ENCODE assay signal across 13 cellular contexts in genomic region chr11:72100462-72100861, GRCh38. TPM values are rescaled to one million over a fixed set of nuclear protein-coding genes. Genes with fewer than 3 reads are reported as not detected.
DNase-seq lines count a peak whose midpoint lies in the region; ATAC-seq and TF ChIP-seq lines count a peak whose summit lies in the region.
"Had no signal": no experiment of that assay in that cellular context is flagged by ENCODE, and none has a peak within 500 bp of the region (broad histone marks: within the 10 kb centered on the region; RNA-seq: fewer than 3 reads in every experiment).

No MANE protein-coding gene starts in this region.

- H3K27me3 Mint-ChIP-seq in Caco-2 (ENCODE audit: insufficient read depth, unreplicated experiment) = no peaks in the 10 kb centered on the region
- no peaks in the 10 kb centered on the region for H3K27me3 Mint-ChIP-seq in neural crest cell (ENCODE audit: low read depth)

- H3K9me3 Mint-ChIP-seq in Caco-2 (ENCODE audit: unreplicated experiment) (no peaks in the 10 kb centered on the region), neural crest cell (peaks cover 3% of the 10 kb centered on the region)

- H3K4me1 Mint-ChIP-seq in Caco-2 (ENCODE audit: low read depth, unreplicated experiment) (peaks cover 26% of the 10 kb centered on the region), neural crest cell (peaks cover 37% of the 10 kb centered on the region)

- intact Hi-C loops in Caco-2 (cut with micrococcal nuclease; ENCODE audit: unreplicated experiment) = no loop called here

- peaks cover 11% of the 10 kb centered on the region for H3K36me3 ChIP-seq in Caco-2 (ENCODE audit: control insufficient read depth, insufficient read depth, low read length)
- H3K36me3 ChIP-seq in adipocyte (ENCODE audit: control insufficient read depth, insufficient read depth, low read length, severe bottlenecking) = peaks cover 33% of the 10 kb centered on the region
- peaks cover 4% of the 10 kb centered on the region; the same call in 1 of the 2 replicates for H3K36me3 ChIP-seq in SJCRH30

- no TSS peak for BruUV-seq in Caco-2 (replicated peaks; lab: Mats Ljungman, UMichigan)

- CTCF ChIA-PET in Caco-2 (lab: Charles Lee) = interaction anchor here (0.9 to 2.5 kb wide), 3 partner anchors 9 to 75 kb away, joined by 3 to 8 read pairs (median 3); partner anchors contain the start of gene ANAPC15

- no peaks in the 10 kb centered on the region for H3K9me3 ChIP-seq in Caco-2
- H3K9me3 ChIP-seq in adipocyte (ENCODE audit: control insufficient read depth, low read length) = no peaks in the 10 kb centered on the region
- no peaks in the 10 kb centered on the region for H3K9me3 ChIP-seq in SJCRH30 (replicated peaks)
- H3K9me3 ChIP-seq: esophagus muscularis mucosa had no signal

- DNase-seq in Caco-2 = no peak
- peak; percentile 78 to 80 for DNase-seq in NOMO-1 (lab: John Stamatoyannopoulos, UW; ENCODE audit: unreplicated experiment in 2 of 2)
- DNase-seq in adipocyte (ENCODE audit: low read depth) = no peak
- no peak for DNase-seq in neural crest cell (ENCODE audit: low read depth, low spot score)
- no peak for DNase-seq in SJCRH30
- no peak for DNase-seq in medulla oblongata (ENCODE audit: extremely low spot score)
- DNase-seq in NCI-H82 (lab: John Stamatoyannopoulos, UW) = no peak
- DNase-seq: EL, SHP77 treated with DMSO at 0.1 percent for 48 hours had no signal

- H3K4me3 Mint-ChIP-seq in Caco-2 (ENCODE audit: unreplicated experiment) (no peak overlapping the region), neural crest cell (peak overlapping the region; percentile 89)

- H3K9ac ChIP-seq in adipocyte (ENCODE audit: low read length) = no peak overlapping the region

- no peak overlapping the region for H3K27ac ChIP-seq in SJCRH30

- no peaks in the 10 kb centered on the region for H3K27me3 ChIP-seq in Caco-2 (replicated peaks; ENCODE audit: control insufficient read depth, insufficient read depth, low read length)
- H3K27me3 ChIP-seq in adipocyte (replicated peaks; ENCODE audit: control insufficient read depth, insufficient read depth, low read length) = no peaks in the 10 kb centered on the region
- no peaks in the 10 kb centered on the region for H3K27me3 ChIP-seq in SJCRH30
- H3K27me3 ChIP-seq: esophagus muscularis mucosa had no signal

- no peak overlapping the region for H3K4me3 ChIP-seq in Caco-2 (ENCODE audit: low read depth, low read length)
- peak overlapping the region; percentile 97 for H3K4me3 ChIP-seq in adipocyte (ENCODE audit: low read length)
- no peak overlapping the region for H3K4me3 ChIP-seq in SJCRH30
- H3K4me3 ChIP-seq: esophagus muscularis mucosa had no signal

- H3K4me1 ChIP-seq in Caco-2 (peaks cover 18% of the 10 kb centered on the region), adipocyte (ENCODE audit: control insufficient read depth, insufficient read depth, low read length) (peaks cover 31% of the 10 kb centered on the region), SJCRH30 (peaks cover 7% of the 10 kb centered on the region; the same call in 1 of the 2 replicates)

- POLR2A ChIA-PET in Caco-2 (lab: Charles Lee) = no interaction called here

- no peak for ATAC-seq in GM19455 (IDR thresholded peaks at IDR 0.05; ENCODE audit: unreplicated experiment)

- TF ChIP-seq CTCF in Caco-2 (IDR thresholded peaks at IDR 0.05; ENCODE audit: insufficient read depth in 1 of 2, low read depth in 1 of 2, low read length in 1 of 2, severe bottlenecking in 1 of 2, unreplicated experiment in 1 of 2) (no peak), neural crest cell (conservative IDR thresholded peaks at IDR 0.05) (no peak)

- H3K27ac Mint-ChIP-seq in Caco-2 (ENCODE audit: unreplicated experiment) = peak overlapping the region; percentile 98
- H3K27ac Mint-ChIP-seq in neural crest cell (ENCODE audit: unreplicated experiment) = no peak overlapping the region

- H3K36me3 Mint-ChIP-seq in Caco-2 (ENCODE audit: insufficient read depth, unreplicated experiment) (peaks cover 55% of the 10 kb centered on the region), neural crest cell (ENCODE audit: low read depth) (peaks cover 9% of the 10 kb centered on the region)

RNA-seq across cellular contexts. Expression of gene LAMTOR1, which starts 2.6 kb away (rescaled TPM):
- total RNA-seq in Caco-2 (2022) (158 and 170 TPM in 2 replicates), neural crest cell (79.1 and 79.6 TPM in 2 replicates)
- 53.4 and 54.3 TPM in 2 replicates for total RNA-seq in SJCRH30 (2014; rRNA removed; shearing (Covaris generic))

RNA-seq across cellular contexts. Expression of gene TOMT, which starts 5.3 kb away (rescaled TPM):
- total RNA-seq in Caco-2 (2022) = not detected in 2 replicates
- not detected in 2 replicates for total RNA-seq in neural crest cell
- not detected in 2 replicates for total RNA-seq in SJCRH30 (2014; rRNA removed; shearing (Covaris generic))
- total RNA-seq: esophagus muscularis mucosa, M059J, urinary bladder had no signal

RNA-seq across cellular contexts. Expression of gene ANAPC15, which starts 12.0 kb away (rescaled TPM):
- total RNA-seq in Caco-2 (2022) = 98.6 and 105 TPM in 2 replicates
- total RNA-seq in neural crest cell = 68.4 and 74.5 TPM in 2 replicates
- total RNA-seq in SJCRH30 (2014; rRNA removed; shearing (Covaris generic)) = 38.1 and 42.7 TPM in 2 replicates

RNA-seq across cellular contexts. Expression of gene LRRC51, which starts 19.8 kb away (rescaled TPM):
- total RNA-seq in Caco-2 (2022) = 13.7 and 13.8 TPM in 2 replicates
- 11.6 and 13.5 TPM in 2 replicates for total RNA-seq in neural crest cell
- 3.9 and 5.8 TPM in 2 replicates for total RNA-seq in SJCRH30 (2014; rRNA removed; shearing (Covaris generic))

RNA-seq across cellular contexts. Expression of gene NUMA1, which starts 20.1 kb away (rescaled TPM):
- total RNA-seq in Caco-2 (2022) (182 and 190 TPM in 2 replicates), neural crest cell (173 and 179 TPM in 2 replicates)
- 154 and 162 TPM in 2 replicates for total RNA-seq in SJCRH30 (2014; rRNA removed; shearing (Covaris generic))

Comparison
In these comparisons a context has a peak if more than half of its experiments do, and no peak if none do; other contexts are left out.
1. DNase-seq: peak in NOMO-1 (2 of 2); none in Caco-2 (0 of 2), adipocyte (single experiment), neural crest cell (single experiment), SJCRH30 (0 of 2), medulla oblongata (single experiment) and NCI-H82 (single experiment).